In genomic region chr16:47924950-47925349, GRCh38 we compare ENCODE assay signal across 21 cellular contexts.
"Had no signal": no experiment of that assay in that cellular context is flagged by ENCODE, and none has a peak within 500 bp of the region (broad histone marks: within the 10 kb centered on the region; RNA-seq: fewer than 3 reads in every experiment).

No MANE protein-coding gene starts in this region.

- H3K36me3 ChIP-seq: SJSA1 had no signal

- H3K27me3 ChIP-seq: SJSA1 had no signal

- H3K4me1 ChIP-seq: SJSA1 had no signal

- DNase-seq: IMR-90, Karpas-422, KG1, MM.1S, NCI-H1092 treated with DMSO at 0.1 percent for 48 hours, NCI-H1417, NCI-H1436 treated with DMSO at 0.1 percent for 48 hours, NCI-H1694, NCI-H187 treated with DMSO at 0.1 percent for 48 hours, NCI-H2029 treated with DMSO at 0.1 percent for 48 hours, NCI-H2107, NCI-H2227 treated with DMSO at 0.1 percent for 48 hours, NCI-H510A treated with DMSO at 0.1 percent for 48 hours, NCI-H526, NCI-H82, Right ventricle myocardium superior, RPMI8226, SIG-M5 had no signal

- H3K9me3 ChIP-seq: SJSA1 had no signal

- H3K4me3 ChIP-seq: SJSA1, SK-N-MC had no signal

- H3K27ac ChIP-seq: SJSA1, SK-N-MC had no signal

- ATAC-seq: HepG2 had no signal
